In the genomic region with DNA sequence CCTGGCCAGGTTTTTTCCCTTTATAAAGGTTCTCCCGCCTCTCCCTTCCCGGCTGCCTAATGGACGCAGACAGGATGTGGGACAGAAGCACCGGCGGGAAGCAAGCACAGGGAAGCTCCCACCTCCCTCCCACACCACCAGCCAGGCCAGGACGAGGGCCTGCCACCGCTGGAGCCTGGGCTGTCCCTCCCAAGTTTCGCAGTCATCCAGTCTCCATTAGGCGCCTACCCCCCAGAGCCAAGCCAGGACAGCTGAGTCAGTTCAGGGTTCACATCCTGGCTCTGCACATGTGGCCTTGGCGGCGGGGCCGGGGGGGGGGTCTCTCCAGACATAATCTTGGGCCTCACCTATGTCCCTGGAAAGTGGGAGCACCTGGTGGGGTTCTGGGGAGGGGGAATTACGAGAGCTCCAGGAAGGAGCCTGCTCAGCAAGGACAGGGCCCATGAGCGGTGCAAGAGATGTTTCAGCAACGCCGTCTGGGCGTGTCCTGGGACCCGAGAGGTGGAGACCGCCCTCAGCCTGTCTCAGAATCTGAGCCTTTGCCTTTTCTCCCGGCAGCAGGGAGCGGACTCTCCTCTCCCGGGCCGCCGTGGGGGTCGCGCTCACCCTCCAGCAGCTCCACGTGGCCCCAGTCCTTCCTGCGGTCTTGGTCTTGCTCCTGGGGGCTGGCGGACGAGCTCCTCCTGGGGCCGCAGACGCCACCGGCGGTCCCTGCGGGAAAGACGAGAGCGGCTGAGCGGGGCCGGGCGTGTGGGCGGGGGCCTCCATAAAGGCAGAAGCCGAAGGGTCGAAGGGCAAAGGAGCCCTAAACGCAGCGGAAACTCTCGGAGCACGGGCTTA, we compare ENCODE assay signal across 8 cellular contexts. TPM values are rescaled to one million over a fixed set of nuclear protein-coding genes. Genes with fewer than 3 reads are reported as not detected.
DNase-seq lines count a peak whose midpoint lies in the region; ATAC-seq and TF ChIP-seq lines count a peak whose summit lies in the region.

No MANE protein-coding gene starts in this region.

- CTCF ChIA-PET in mammary epithelial cell (lab: Charles Lee; ENCODE audit: low non-redundant PET) = no interaction called here

- peak; percentile 60 to 66 for DNase-seq in cardiac muscle cell (ENCODE audit: low read depth in 1 of 2, low spot score in 1 of 2)
- no peak for DNase-seq in Right ventricle myocardium inferior (ENCODE audit: missing footprints)
- peak; percentile 84 for DNase-seq in RKO (ENCODE audit: low spot score)
- peak; percentile 47 for DNase-seq in mammary epithelial cell
- no peak for DNase-seq in NCI-H1694 treated with DMSO at 0.1 percent for 48 hours (lab: John Stamatoyannopoulos, UW)

- H3K27ac Mint-ChIP-seq in stimulated activated memory B cell treated with anti-CD40 and anti-IgM and Interleukin-4, amounts not matched to agents 10 μg/mL and 1 μg/mL and 100 μg/mL, for 72 hours = peak overlapping the region; percentile 81

- H4K20me1 ChIP-seq in mammary epithelial cell (ENCODE audit: insufficient read depth, low read length) = no peaks in the 10 kb centered on the region

- 55% methylated on average over 4 of the region's 47 CpGs for WGBS in mammary epithelial cell (ENCODE audit: low coverage, missing lambda C conversion rate)
- 16% methylated on average over 47 of the region's 47 CpGs for WGBS in liver

- peak overlapping the region; percentile 91 for H3K4me3 Mint-ChIP-seq in stimulated activated memory B cell treated with anti-CD40 and anti-IgM and Interleukin-4, amounts not matched to agents 10 μg/mL and 1 μg/mL and 100 μg/mL, for 72 hours

- H3K4me3 ChIP-seq in cardiac muscle cell (peak overlapping the region; percentile 97), mammary epithelial cell (replicated peaks in 1 of 3; ENCODE audit: insufficient read depth in 1 of 3, low read depth in 2 of 3, low read length in 3 of 3) (peak overlapping the region; percentile 84 to 93 (median 84)), liver (ENCODE audit: low read depth in 1 of 3, low read length in 3 of 3) (peak overlapping the region; percentile 73 to 95 (median 88))

- H3K4me1 Mint-ChIP-seq in stimulated activated memory B cell treated with anti-CD40 and anti-IgM and Interleukin-4, amounts not matched to agents 10 μg/mL and 1 μg/mL and 100 μg/mL, for 72 hours = peaks cover 48% of the 10 kb centered on the region

- H3K36me3 ChIP-seq in cardiac muscle cell (peaks cover 7% of the 10 kb centered on the region), mammary epithelial cell (ENCODE audit: insufficient read depth, low read length) (peaks cover 6% of the 10 kb centered on the region), liver (ENCODE audit: control insufficient read depth in 4 of 4, insufficient read depth in 3 of 4, low read depth in 1 of 4, low read length in 3 of 4) (peaks cover 2 to 12% (median 9%) of the 10 kb centered on the region in 4 donors)

- TF ChIP-seq RAD21 in liver (IDR thresholded peaks at IDR 0.05) = no peak

- peaks cover 27% of the 10 kb centered on the region for H3K36me3 Mint-ChIP-seq in stimulated activated memory B cell treated with anti-CD40 and anti-IgM and Interleukin-4, amounts not matched to agents 10 μg/mL and 1 μg/mL and 100 μg/mL, for 72 hours

- peak overlapping the region; percentile 27 for H3K27ac ChIP-seq in cardiac muscle cell
- peak overlapping the region; percentile 50 for H3K27ac ChIP-seq in mammary epithelial cell (ENCODE audit: insufficient read depth, low read depth, low read length)
- H3K27ac ChIP-seq in liver (ENCODE audit: low read depth in 1 of 2, low read length in 2 of 2) = peak overlapping the region; percentile 64 to 69

- ATAC-seq in Right ventricle myocardium inferior (no peak), HG03097 (IDR thresholded peaks at IDR 0.05; ENCODE audit: low FRiP score, unreplicated experiment) (peak; percentile 18)
- ATAC-seq in stimulated activated memory B cell treated with anti-CD40 and anti-IgM and Interleukin-4, amounts not matched to agents 10 μg/mL and 1 μg/mL and 100 μg/mL, for 72 hours = peak; percentile 53

- no TSS peak for BruUV-seq in mammary epithelial cell (replicated peaks; lab: Mats Ljungman, UMichigan)

- H3K27me3 ChIP-seq in cardiac muscle cell (no peaks in the 10 kb centered on the region), mammary epithelial cell (ENCODE audit: insufficient read depth, low read length) (no peaks in the 10 kb centered on the region), liver (ENCODE audit: control insufficient read depth in 4 of 4, insufficient read depth in 4 of 4, low read length in 3 of 4) (no peaks in the 10 kb centered on the region)

- H3K9me3 Mint-ChIP-seq in stimulated activated memory B cell treated with anti-CD40 and anti-IgM and Interleukin-4, amounts not matched to agents 10 μg/mL and 1 μg/mL and 100 μg/mL, for 72 hours = no peaks in the 10 kb centered on the region

- no peaks in the 10 kb centered on the region for H3K27me3 Mint-ChIP-seq in stimulated activated memory B cell treated with anti-CD40 and anti-IgM and Interleukin-4, amounts not matched to agents 10 μg/mL and 1 μg/mL and 100 μg/mL, for 72 hours

- H3K9me3 ChIP-seq in cardiac muscle cell (ENCODE audit: low read depth) = no peaks in the 10 kb centered on the region
- H3K9me3 ChIP-seq in mammary epithelial cell (replicated peaks; ENCODE audit: insufficient read depth, low read length) = no peaks in the 10 kb centered on the region
- no peaks in the 10 kb centered on the region for H3K9me3 ChIP-seq in liver (ENCODE audit: control insufficient read depth in 4 of 4, low read length in 3 of 4)

- in situ Hi-C loops in mammary epithelial cell (cut with MboI; ENCODE audit: low sequenced_read_pairs in 2 of 2) = no loop called here

- peak overlapping the region; percentile 98 for H3K4me2 ChIP-seq in mammary epithelial cell (ENCODE audit: insufficient read depth, low read depth, low read length)

- H3K9ac ChIP-seq in mammary epithelial cell (ENCODE audit: insufficient read depth, low read length) (peak overlapping the region; percentile 57), liver (ENCODE audit: low read depth in 1 of 2, low read length in 2 of 2) (peak overlapping the region; percentile 45 to 90)

- H2AFZ ChIP-seq in mammary epithelial cell (ENCODE audit: low read depth, low read length) = peak overlapping the region; percentile 92

- H3K79me2 ChIP-seq in mammary epithelial cell (ENCODE audit: insufficient read depth, low read length) = peaks cover 51% of the 10 kb centered on the region

- dilution Hi-C loops in mammary epithelial cell (cut with HindIII; ENCODE audit: low sequenced_read_pairs) = no loop called here

- TF ChIP-seq CTCF in cardiac muscle cell (IDR thresholded peaks at IDR 0.05; ENCODE audit: low read depth, low read length) = no peak
- TF ChIP-seq CTCF in mammary epithelial cell (conservative IDR thresholded peaks at IDR 0.05 in 1 of 2, IDR thresholded peaks at IDR 0.05 in 1 of 2; ENCODE audit: extremely low read depth in 1 of 2, insufficient read depth in 1 of 2, low read depth in 1 of 2, low read length in 2 of 2) = no peak
- TF ChIP-seq CTCF in liver (IDR thresholded peaks at IDR 0.05; ENCODE audit: low read depth, low read length, missing input control) = no peak

- intact Hi-C loops in Right ventricle myocardium inferior (cut with DNase I) (loop anchor here (5.0 kb wide), 2 partner anchors 60 to 100 kb away; partner anchors contain the start of genes BSG and CDC34), mammary epithelial cell (cut with micrococcal nuclease) (loop anchor here (1.0 to 2.0 kb wide), 5 partner anchors 22 to 101 kb away; partner anchors contain the start of genes BSG, CDC34 and HCN2)

- H3K4me1 ChIP-seq in cardiac muscle cell (ENCODE audit: low read depth) (peaks cover 4% of the 10 kb centered on the region), mammary epithelial cell (ENCODE audit: insufficient read depth, low read length) (peaks cover 14% of the 10 kb centered on the region), liver (ENCODE audit: control insufficient read depth in 4 of 4, insufficient read depth in 4 of 4, low read length in 3 of 4) (peaks cover 11 to 22% (median 16%) of the 10 kb centered on the region in 4 donors)

TF ChIP-seq in liver, 16 proteins besides CTCF, POLR2A, EP300 and RAD21 (continues in another document):
- TF ChIP-seq SP1 (IDR thresholded peaks at IDR 0.05) = peak; percentile 18

RNA-seq across cellular contexts. Expression of gene POLRMT, which starts 0.9 kb away (rescaled TPM):
- 82.6 and 121 TPM in 2 replicates for total RNA-seq in cardiac muscle cell
- 103 and 120 TPM in 2 replicates for polyA plus RNA-seq in cardiac muscle cell
- 51.2 TPM for total RNA-seq in Right ventricle myocardium inferior
- total RNA-seq in mammary epithelial cell = 10 to 100 TPM; 23.5 to 50.9 TPM
- 30.2 TPM for polyA plus RNA-seq in mammary epithelial cell
- 63.2 TPM for polyA minus RNA-seq in mammary epithelial cell
- 10 to 100 TPM; 16.0 to 33.0 TPM for total RNA-seq in liver
- polyA plus RNA-seq in liver = 10 to 100 TPM; 37.2 to 41.4 TPM

RNA-seq across cellular contexts. Expression of gene FGF22, which starts 7.2 kb away (rescaled TPM):
- total RNA-seq in cardiac muscle cell = not detected in 2 replicates
- polyA plus RNA-seq in cardiac muscle cell = 0.92 TPM in 1 of 2 replicates, not detected in the other
- total RNA-seq in Right ventricle myocardium inferior = not detected
- total RNA-seq in mammary epithelial cell = not detected
- polyA plus RNA-seq in mammary epithelial cell = not detected
- polyA minus RNA-seq in mammary epithelial cell = not detected
- under 1 TPM in 1 of 2 donors, not detected in 1; 0.08 TPM for total RNA-seq in liver
- not detected for polyA plus RNA-seq in liver

RNA-seq across cellular contexts. Expression of gene RNF126, which starts 30.6 kb away (rescaled TPM):
- 76.6 and 78.5 TPM in 2 replicates for total RNA-seq in cardiac muscle cell
- polyA plus RNA-seq in cardiac muscle cell = 88.7 and 92.1 TPM in 2 replicates
- total RNA-seq in Right ventricle myocardium inferior = 19.7 TPM
- 10 to 100 TPM; 79.2 to 83.9 TPM for total RNA-seq in mammary epithelial cell
- 54.4 TPM for polyA plus RNA-seq in mammary epithelial cell
- 5.1 TPM for polyA minus RNA-seq in mammary epithelial cell
- 10 to 100 TPM; 16.7 to 29.1 TPM for total RNA-seq in liver
- 10 to 100 TPM; 19.1 to 32.7 TPM for polyA plus RNA-seq in liver

RNA-seq across cellular contexts. Expression of gene HCN2, which starts 42.8 kb away (rescaled TPM):
- total RNA-seq in cardiac muscle cell (1.0 and 2.3 TPM in 2 replicates), Right ventricle myocardium inferior (4.5 TPM), mammary epithelial cell (1 to 10 TPM in 1 of 2 donors, under 1 TPM in 1; 0.33 to 1.6 TPM), liver (under 1 TPM; 0.05 to 0.17 TPM)
- polyA plus RNA-seq in cardiac muscle cell (0.34 and 0.46 TPM in 2 replicates), mammary epithelial cell (0.35 TPM), liver (under 1 TPM in 1 of 2 donors, not detected in 1; 0.13 TPM)
- polyA minus RNA-seq in mammary epithelial cell = 1.7 TPM

RNA-seq across cellular contexts. Expression of gene FSTL3, which starts 43.7 kb away (rescaled TPM):
- total RNA-seq in cardiac muscle cell (44.4 and 46.9 TPM in 2 replicates), Right ventricle myocardium inferior (37.1 TPM), mammary epithelial cell (100 to 1,000 TPM; 127 to 140 TPM), liver (1 to 10 TPM; 5.7 to 8.4 TPM)
- polyA plus RNA-seq in cardiac muscle cell (33.0 and 34.7 TPM in 2 replicates), mammary epithelial cell (72.2 TPM), liver (1 to 10 TPM; 2.2 to 6.3 TPM)
- polyA minus RNA-seq in mammary epithelial cell = 41.3 TPM

Comparison
In these comparisons a context has a peak if more than half of its experiments do, and no peak if none do; other contexts are left out.
1. DNase-seq: peak in cardiac muscle cell (2 of 2), RKO (single experiment) and mammary epithelial cell (single experiment); none in Right ventricle myocardium inferior (single experiment) and NCI-H1694 treated with DMSO at 0.1 percent for 48 hours (single experiment).
2. Peak in every context shown above with its lines, with median percentiles within 50 percentile points of each other: H3K27ac ChIP-seq and H3K4me3 ChIP-seq.